Comparison of ENCODE assay signal across 10 cellular contexts in genomic region chr16:89200124-89200849, GRCh38. TPM values are rescaled to one million over a fixed set of nuclear protein-coding genes. Genes with fewer than 3 reads are reported as not detected.
A peak's percentile ranks its signal among the peaks of the same experiment; 100 is the strongest.
DNase-seq lines count a peak whose midpoint lies in the region; ATAC-seq, FAIRE-seq and TF ChIP-seq lines count a peak whose summit lies in the region.
"Had no signal": no experiment of that assay in that cellular context is flagged by ENCODE, and none has a peak within 500 bp of the region (broad histone marks: within the 10 kb centered on the region; RNA-seq: fewer than 3 reads in every experiment).

SLC22A31 (minus strand) TSS chr16:89200537; CDS start chr16:89200501, 36 bp downstream.

- no peak for DNase-seq in activated CD8-positive, alpha-beta T cell treated with anti-CD3 and anti-CD28 coated beads for 36 hours
- no peak for DNase-seq in activated CD8-positive, alpha-beta T cell treated with anti-CD3 and anti-CD28 coated beads, Interleukin-2, amount 10 ng/mL, durations not matched to agents 7 days and 5 days
- DNase-seq in RPMI8226: peak; percentile 60
- no peak for DNase-seq in iPS DF 6.9 (ENCODE audit: low read depth, low spot score)
- DNase-seq in stimulated activated naive B cell treated with anti-CD40 and anti-IgM and Interleukin-4, amounts not matched to agents 10 μg/mL and 1 μg/mL and 100 μg/mL, for 72 hours: no peak
- DNase-seq in GM19239 (ENCODE audit: insufficient read length, low spot score): no peak
- DNase-seq in NCI-H146 (lab: John Stamatoyannopoulos, UW): no peak
- DNase-seq: DMS79; stimulated activated CD4-positive, alpha-beta T cell treated with anti-CD3 and anti-CD28 coated beads, Interleukin-4, amount 100 ng/mL, for 4 hours had no signal

- no peaks in the 10 kb centered on the region for H3K9me3 Mint-ChIP-seq in activated CD8-positive, alpha-beta T cell treated with anti-CD3 and anti-CD28 coated beads for 36 hours
- no peaks in the 10 kb centered on the region for H3K9me3 Mint-ChIP-seq in activated CD8-positive, alpha-beta T cell treated with anti-CD3 and anti-CD28 coated beads, Interleukin-2, amount 10 ng/mL, durations not matched to agents 7 days and 5 days (ENCODE audit: insufficient read depth)
- peaks cover 0 to 5% of the 10 kb centered on the region in 2 donors for H3K9me3 Mint-ChIP-seq in stimulated activated naive B cell treated with anti-CD40 and anti-IgM and Interleukin-4, amounts not matched to agents 10 μg/mL and 1 μg/mL and 100 μg/mL, for 72 hours

- TF ChIP-seq CTCF in activated CD8-positive, alpha-beta T cell treated with anti-CD3 and anti-CD28 coated beads for 36 hours (IDR thresholded peaks at IDR 0.05): no peak

- peaks cover 2% of the 10 kb centered on the region; the same call in 1 of the 2 replicates for H3K4me1 ChIP-seq in iPS DF 6.9 (ENCODE audit: control insufficient read depth, insufficient read depth, low read length)

- no peak for ATAC-seq in activated CD8-positive, alpha-beta T cell treated with anti-CD3 and anti-CD28 coated beads for 36 hours
- ATAC-seq in activated CD8-positive, alpha-beta T cell treated with anti-CD3 and anti-CD28 coated beads, Interleukin-2, amount 10 ng/mL, durations not matched to agents 7 days and 5 days: no peak
- ATAC-seq in stimulated activated naive B cell treated with anti-CD40 and anti-IgM and Interleukin-4, amounts not matched to agents 10 μg/mL and 1 μg/mL and 100 μg/mL, for 72 hours (replicated peaks): peak in 1 of 2 donors; percentile 10
- no peak for ATAC-seq in HG02759 (IDR thresholded peaks at IDR 0.05; ENCODE audit: unreplicated experiment)

- no peak within 1 kb of the TSS for H3K27ac ChIP-seq in iPS DF 6.9 (ENCODE audit: low read length)

- no peak within 1 kb of the TSS for H3K27ac Mint-ChIP-seq in activated CD8-positive, alpha-beta T cell treated with anti-CD3 and anti-CD28 coated beads for 36 hours
- no peak within 1 kb of the TSS for H3K27ac Mint-ChIP-seq in activated CD8-positive, alpha-beta T cell treated with anti-CD3 and anti-CD28 coated beads, Interleukin-2, amount 10 ng/mL, durations not matched to agents 7 days and 5 days
- no peak within 1 kb of the TSS for H3K27ac Mint-ChIP-seq in stimulated activated naive B cell treated with anti-CD40 and anti-IgM and Interleukin-4, amounts not matched to agents 10 μg/mL and 1 μg/mL and 100 μg/mL, for 72 hours

- H3K36me3 Mint-ChIP-seq in activated CD8-positive, alpha-beta T cell treated with anti-CD3 and anti-CD28 coated beads for 36 hours (ENCODE audit: low read depth): no peaks in the 10 kb centered on the region
- no peaks in the 10 kb centered on the region for H3K36me3 Mint-ChIP-seq in activated CD8-positive, alpha-beta T cell treated with anti-CD3 and anti-CD28 coated beads, Interleukin-2, amount 10 ng/mL, durations not matched to agents 7 days and 5 days (ENCODE audit: low read depth)
- peaks cover 0 to 2% of the 10 kb centered on the region in 2 donors for H3K36me3 Mint-ChIP-seq in stimulated activated naive B cell treated with anti-CD40 and anti-IgM and Interleukin-4, amounts not matched to agents 10 μg/mL and 1 μg/mL and 100 μg/mL, for 72 hours

- FAIRE-seq in GM19239 (lab: Jason Lieb, UNC): no peak

- no CpG with 5 or more reads among the region's 28 CpGs for WGBS in iPS DF 6.9 (ENCODE audit: insufficient coverage, insufficient read length)

- H3K4me3 Mint-ChIP-seq in activated CD8-positive, alpha-beta T cell treated with anti-CD3 and anti-CD28 coated beads for 36 hours: peak within 1 kb of the TSS; percentile 40
- H3K4me3 Mint-ChIP-seq in activated CD8-positive, alpha-beta T cell treated with anti-CD3 and anti-CD28 coated beads, Interleukin-2, amount 10 ng/mL, durations not matched to agents 7 days and 5 days: no peak within 1 kb of the TSS
- H3K4me3 Mint-ChIP-seq in stimulated activated naive B cell treated with anti-CD40 and anti-IgM and Interleukin-4, amounts not matched to agents 10 μg/mL and 1 μg/mL and 100 μg/mL, for 72 hours: peak within 1 kb of the TSS; percentile 50 to 53

- no peaks in the 10 kb centered on the region for H3K9me3 ChIP-seq in iPS DF 6.9 (ENCODE audit: control insufficient read depth, insufficient read depth, low read length)

- H3K27me3 Mint-ChIP-seq in activated CD8-positive, alpha-beta T cell treated with anti-CD3 and anti-CD28 coated beads for 36 hours: peaks cover 39% of the 10 kb centered on the region
- peaks cover 32% of the 10 kb centered on the region for H3K27me3 Mint-ChIP-seq in activated CD8-positive, alpha-beta T cell treated with anti-CD3 and anti-CD28 coated beads, Interleukin-2, amount 10 ng/mL, durations not matched to agents 7 days and 5 days (ENCODE audit: low read depth)
- H3K27me3 Mint-ChIP-seq in stimulated activated naive B cell treated with anti-CD40 and anti-IgM and Interleukin-4, amounts not matched to agents 10 μg/mL and 1 μg/mL and 100 μg/mL, for 72 hours: peaks cover 56 to 69% of the 10 kb centered on the region in 2 donors

- peaks cover 10% of the 10 kb centered on the region for H3K27me3 ChIP-seq in iPS DF 6.9 (ENCODE audit: control insufficient read depth, insufficient read depth, low read length)

- peak within 1 kb of the TSS; percentile 68; the same call in 1 of the 2 replicates for H3K4me3 ChIP-seq in iPS DF 6.9 (ENCODE audit: low read length)

- H3K36me3 ChIP-seq in iPS DF 6.9 (ENCODE audit: control insufficient read depth, insufficient read depth, low read length): no peaks in the 10 kb centered on the region

- H3K4me1 Mint-ChIP-seq in activated CD8-positive, alpha-beta T cell treated with anti-CD3 and anti-CD28 coated beads for 36 hours (ENCODE audit: low read depth): peaks cover 13% of the 10 kb centered on the region
- H3K4me1 Mint-ChIP-seq in activated CD8-positive, alpha-beta T cell treated with anti-CD3 and anti-CD28 coated beads, Interleukin-2, amount 10 ng/mL, durations not matched to agents 7 days and 5 days (ENCODE audit: low read depth): peaks cover 11% of the 10 kb centered on the region
- H3K4me1 Mint-ChIP-seq in stimulated activated naive B cell treated with anti-CD40 and anti-IgM and Interleukin-4, amounts not matched to agents 10 μg/mL and 1 μg/mL and 100 μg/mL, for 72 hours: peaks cover 6 to 19% of the 10 kb centered on the region in 2 donors

- CTCF ChIA-PET in activated CD8-positive, alpha-beta T cell treated with anti-CD3 and anti-CD28 coated beads for 36 hours (lab: Charles Lee): no interaction called here
- CTCF ChIA-PET in activated CD8-positive, alpha-beta T cell treated with anti-CD3 and anti-CD28 coated beads, Interleukin-2, amount 10 ng/mL, durations not matched to agents 7 days and 5 days (lab: Charles Lee): no interaction called here

- POLR2A ChIA-PET in activated CD8-positive, alpha-beta T cell treated with anti-CD3 and anti-CD28 coated beads for 36 hours (lab: Charles Lee): no interaction called here
- POLR2A ChIA-PET in activated CD8-positive, alpha-beta T cell treated with anti-CD3 and anti-CD28 coated beads, Interleukin-2, amount 10 ng/mL, durations not matched to agents 7 days and 5 days (lab: Charles Lee): no interaction called here

- intact Hi-C loops in activated CD8-positive, alpha-beta T cell treated with anti-CD3 and anti-CD28 coated beads for 36 hours (cut with micrococcal nuclease): no loop called here

RNA-seq across cellular contexts. Expression of gene SLC22A31, which starts in this region (rescaled TPM):
- under 1 TPM; 0.16 to 0.20 TPM for total RNA-seq in activated CD8-positive, alpha-beta T cell treated with anti-CD3 and anti-CD28 coated beads for 36 hours
- total RNA-seq in activated CD8-positive, alpha-beta T cell treated with anti-CD3 and anti-CD28 coated beads, Interleukin-2, amount 10 ng/mL, durations not matched to agents 7 days and 5 days: not detected
